In genomic region chr1:10522324-10522860, GRCh38 we compare ENCODE assay signal across 1 cellular context.
TF ChIP-seq lines count a peak whose summit lies in the region.

No MANE protein-coding gene starts in this region.

TF ChIP-seq in endothelial cell of umbilical vein, 7 proteins besides CTCF, POLR2A, EP300 and RAD21:
- TF ChIP-seq JUN (IDR thresholded peaks at IDR 0.05; ENCODE audit: borderline replicate concordance, insufficient read depth, insufficient read length, low read depth) (no peak), MYC (IDR thresholded peaks at IDR 0.05; ENCODE audit: low read depth, low read length) (no peak), FOS (IDR thresholded peaks at IDR 0.05; ENCODE audit: borderline replicate concordance, insufficient read depth, low read length) (no peak)
